In genomic region chr13:45381196-45381595, GRCh38 we compare ENCODE assay signal across 23 cellular contexts.
"Had no signal": no experiment of that assay in that cellular context is flagged by ENCODE, and none has a peak within 500 bp of the region (broad histone marks: within the 10 kb centered on the region; RNA-seq: fewer than 3 reads in every experiment).

No MANE protein-coding gene starts in this region.

- H3K27me3 ChIP-seq: ascending aorta, esophagus squamous epithelium, gastroesophageal sphincter had no signal

- H3K4me3 ChIP-seq: ascending aorta, esophagus squamous epithelium, gastroesophageal sphincter had no signal

- H3K4me1 ChIP-seq: ascending aorta, esophagus squamous epithelium, gastroesophageal sphincter had no signal

- H3K9me3 ChIP-seq: ascending aorta, esophagus squamous epithelium, gastroesophageal sphincter had no signal

- H3K27ac ChIP-seq: ascending aorta, esophagus squamous epithelium, WERI-Rb-1 had no signal

- H3K36me3 ChIP-seq: WERI-Rb-1 had no signal

- DNase-seq: activated CD4-positive, alpha-beta memory T cell treated with anti-CD3 and anti-CD28 coated beads for 36 hours; activated CD4-positive, alpha-beta T cell treated with anti-CD3 and anti-CD28 coated beads for 36 hours; activated CD4-positive, alpha-beta T cell treated with anti-CD3 and anti-CD28 coated beads, Interleukin-2, amount 10 ng/mL, durations not matched to agents 24 days and 14 days; activated CD4-positive, CD25-positive, alpha-beta regulatory T cell; activated CD4-positive, CD25-positive, alpha-beta regulatory T cell treated with anti-CD3 and anti-CD28 coated beads, Interleukin-2, amount 50 U/mL, for 72 hours; activated CD8-positive, alpha-beta T cell treated with anti-CD3 and anti-CD28 coated beads, Interleukin-2, amount 10 ng/mL, durations not matched to agents 7 days and 5 days; activated gamma-delta T cell; activated naive CD4-positive, alpha-beta T cell; activated naive CD4-positive, alpha-beta T cell treated with anti-CD3 and anti-CD28 coated beads, Interleukin-2, amount 10 ng/mL, durations not matched to agents 7 days and 5 days; activated naive CD8-positive, alpha-beta T cell treated with anti-CD3 and anti-CD28 coated beads, Interleukin-2, amount 10 ng/mL, durations not matched to agents 7 days and 5 days; activated T-cell treated with anti-CD3 and anti-CD28 coated beads, Interleukin-2, amount 50 U/mL, for 4 hours; cortex of kidney; dermis blood vessel endothelial cell; effector CD4-positive, alpha-beta T cell; effector memory CD8-positive, alpha-beta T cell; erythroblast; esophagus squamous epithelium; T-helper 1 cell; T-helper 17 cell; T1000; WERI-Rb-1 had no signal
